1 cellular context compared by ENCODE assay signal in the genomic region with DNA sequence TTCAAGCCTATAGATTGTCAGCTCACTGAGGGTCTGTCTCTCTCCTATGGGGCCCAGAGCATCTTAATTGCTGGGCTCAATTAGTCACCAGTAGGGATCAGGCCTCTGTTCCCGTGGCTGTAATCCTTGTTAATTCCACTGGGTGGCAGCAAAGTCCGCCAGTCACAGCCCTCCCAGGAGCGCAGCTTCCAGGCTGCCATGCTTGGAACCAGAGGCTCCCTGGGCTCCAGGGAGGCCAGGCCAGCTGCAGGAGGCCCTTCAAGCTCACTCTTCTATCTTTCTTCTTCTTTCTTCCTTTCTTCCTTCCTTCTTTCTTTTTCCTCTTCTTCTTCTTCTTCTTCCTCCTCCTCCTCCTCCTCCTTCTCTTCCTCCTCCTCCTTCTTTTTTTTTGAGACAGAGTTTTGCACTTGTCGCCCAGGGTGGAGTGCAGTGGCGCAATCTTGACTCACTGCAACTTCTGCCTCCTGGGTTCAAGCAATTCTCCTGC.
A peak's percentile ranks its signal among the peaks of the same experiment; 100 is the strongest.
TF ChIP-seq lines count a peak whose summit lies in the region.

No MANE protein-coding gene starts in this region.

TF ChIP-seq in H1, 55 proteins besides CTCF, POLR2A, EP300 and RAD21:
- peak; percentile 89 for TF ChIP-seq YY1 (IDR thresholded peaks at IDR 0.05; ENCODE audit: low read depth, low read length)
- TF ChIP-seq KDM4A (IDR thresholded peaks at IDR 0.05; ENCODE audit: low read depth, low read length, severe bottlenecking): no peak
- no peak for TF ChIP-seq PHF8 (conservative IDR thresholded peaks at IDR 0.05; ENCODE audit: low read depth, low read length)
- no peak for TF ChIP-seq RXRA (IDR thresholded peaks at IDR 0.05; ENCODE audit: insufficient read depth, low read depth, low read length)
- TF ChIP-seq MAFK (IDR thresholded peaks at IDR 0.05; ENCODE audit: low read depth, low read length): no peak
- TF ChIP-seq, protein P1, sequence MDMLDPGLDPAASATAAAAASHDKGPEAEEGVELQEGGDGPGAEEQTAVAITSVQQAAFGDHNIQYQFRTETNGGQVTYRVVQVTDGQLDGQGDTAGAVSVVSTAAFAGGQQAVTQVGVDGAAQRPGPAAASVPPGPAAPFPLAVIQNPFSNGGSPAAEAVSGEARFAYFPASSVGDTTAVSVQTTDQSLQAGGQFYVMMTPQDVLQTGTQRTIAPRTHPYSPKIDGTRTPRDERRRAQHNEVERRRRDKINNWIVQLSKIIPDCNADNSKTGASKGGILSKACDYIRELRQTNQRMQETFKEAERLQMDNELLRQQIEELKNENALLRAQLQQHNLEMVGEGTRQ (IDR thresholded peaks at IDR 0.05; ENCODE audit: low read length): no peak
- no peak for TF ChIP-seq CHD1 (IDR thresholded peaks at IDR 0.05; ENCODE audit: low read depth, low read length)
- no peak for TF ChIP-seq TCF12 (IDR thresholded peaks at IDR 0.05; ENCODE audit: low read depth, low read length)
- 0 out of 2 replicates have a peak, but pooled peaks have one; percentile 8 for TF ChIP-seq TEAD4 (IDR thresholded peaks at IDR 0.05; ENCODE audit: low read depth, low read length)
- TF ChIP-seq GABPA (IDR thresholded peaks at IDR 0.05; ENCODE audit: borderline replicate concordance, insufficient read depth, low read length): no peak
- TF ChIP-seq SP4 (IDR thresholded peaks at IDR 0.05; ENCODE audit: low read length): no peak
- peak; percentile 40 for TF ChIP-seq TAF7 (optimal IDR thresholded peaks at IDR 0.05; ENCODE audit: borderline replicate concordance, low read depth, low read length)
- TF ChIP-seq SIRT6 (IDR thresholded peaks at IDR 0.05; ENCODE audit: low read length): no peak
- TF ChIP-seq ASH2L (IDR thresholded peaks at IDR 0.05; ENCODE audit: low read length): no peak
- TF ChIP-seq JUND (IDR thresholded peaks at IDR 0.05; ENCODE audit: low read length): peak; percentile 56; the same call in 1 of the 2 replicates
- TF ChIP-seq EZH2 (IDR thresholded peaks at IDR 0.05; ENCODE audit: low read depth, low read length, severe bottlenecking): no peak
- no peak for TF ChIP-seq SIX5 (IDR thresholded peaks at IDR 0.05; ENCODE audit: low read depth, low read length)
- TF ChIP-seq HDAC2 (IDR thresholded peaks at IDR 0.05; ENCODE audit: borderline replicate concordance in 1 of 2, low read depth in 2 of 2, low read length in 2 of 2): no peak
- TF ChIP-seq CBX8 (IDR thresholded peaks at IDR 0.05; ENCODE audit: borderline replicate concordance, low read depth, low read length): no peak
- no peak for TF ChIP-seq NANOG (IDR thresholded peaks at IDR 0.05; ENCODE audit: insufficient read depth, low read depth, low read length, poor library complexity, severe bottlenecking)
- no peak for TF ChIP-seq CREB1 (IDR thresholded peaks at IDR 0.05)
- TF ChIP-seq RBBP5 (IDR thresholded peaks at IDR 0.05; ENCODE audit: borderline replicate concordance, low read depth, low read length): no peak
- no peak for TF ChIP-seq SUZ12 (IDR thresholded peaks at IDR 0.05; ENCODE audit: low read length)
- TF ChIP-seq RNF2 (IDR thresholded peaks at IDR 0.05; ENCODE audit: borderline replicate concordance, low read depth, low read length, missing control alignments, poor library complexity, severe bottlenecking): no peak
- TF ChIP-seq MAX (IDR thresholded peaks at IDR 0.05): peak; percentile 28; the same call in 1 of the 2 replicates
- no peak for TF ChIP-seq EGR1 (IDR thresholded peaks at IDR 0.05; ENCODE audit: borderline replicate concordance, low read depth, low read length)
- no peak for TF ChIP-seq JUN (IDR thresholded peaks at IDR 0.05; ENCODE audit: low read depth, low read length)
- no peak for TF ChIP-seq BRCA1 (IDR thresholded peaks at IDR 0.05; ENCODE audit: low read depth, low read length)
- 0 out of 4 replicates have a peak, but pooled peaks of 1 of the 2 experiments have one; percentile 50 for TF ChIP-seq SIN3A (conservative IDR thresholded peaks at IDR 0.05 in 1 of 2, IDR thresholded peaks at IDR 0.05 in 1 of 2; ENCODE audit: low read depth in 1 of 2, low read length in 2 of 2)
- TF ChIP-seq E2F6 (IDR thresholded peaks at IDR 0.05): no peak
- TF ChIP-seq CHD7 (IDR thresholded peaks at IDR 0.05; ENCODE audit: insufficient replicate concordance, low read length): no peak
- no peak for TF ChIP-seq SP1 (IDR thresholded peaks at IDR 0.05; ENCODE audit: low read depth, low read length)
- no peak for TF ChIP-seq GTF2F1 (IDR thresholded peaks at IDR 0.05; ENCODE audit: borderline replicate concordance, low read depth, low read length)
- TF ChIP-seq TBP (IDR thresholded peaks at IDR 0.05; ENCODE audit: low read depth, low read length): no peak
- no peak for TF ChIP-seq RFX5 (IDR thresholded peaks at IDR 0.05; ENCODE audit: borderline replicate concordance, low read depth, low read length)
- no peak for TF ChIP-seq POU5F1 (IDR thresholded peaks at IDR 0.05; ENCODE audit: low read depth, low read length)
- no peak for TF ChIP-seq FOSL1 (IDR thresholded peaks at IDR 0.05; ENCODE audit: insufficient read depth, low read depth, low read length)
- no peak for TF ChIP-seq KDM5A (IDR thresholded peaks at IDR 0.05; ENCODE audit: low read length)
- TF ChIP-seq ZNF274 (IDR thresholded peaks at IDR 0.05; ENCODE audit: borderline replicate concordance, extremely low read depth, low read length): no peak
- no peak for TF ChIP-seq CHD2 (IDR thresholded peaks at IDR 0.05; ENCODE audit: low read length)
- no peak for TF ChIP-seq CTBP2 (IDR thresholded peaks at IDR 0.05; ENCODE audit: borderline replicate concordance, insufficient read depth, insufficient read length, low read length)
- TF ChIP-seq ATF2 (IDR thresholded peaks at IDR 0.05; ENCODE audit: low read length): no peak
- TF ChIP-seq KDM1A (IDR thresholded peaks at IDR 0.05; ENCODE audit: borderline replicate concordance, low read length): no peak
- TF ChIP-seq NRF1 (IDR thresholded peaks at IDR 0.05; ENCODE audit: low read depth, low read length): no peak
- TF ChIP-seq TAF1 (IDR thresholded peaks at IDR 0.05; ENCODE audit: low read depth, low read length): no peak
- TF ChIP-seq SAP30 (IDR thresholded peaks at IDR 0.05; ENCODE audit: insufficient read depth, insufficient replicate concordance, low read length): no peak
- TF ChIP-seq POLR2AphosphoS5 (IDR thresholded peaks at IDR 0.05; ENCODE audit: low read depth, low read length): no peak
